In genomic region chr19:54222735-54223159, GRCh38 we compare ENCODE assay signal across 14 cellular contexts. TPM values are rescaled to one million over a fixed set of nuclear protein-coding genes. Genes with fewer than 3 reads are reported as not detected.
DNase-seq lines count a peak whose midpoint lies in the region; ATAC-seq and TF ChIP-seq lines count a peak whose summit lies in the region.
"Not testable (repeated sequence)": the region's sequence is repeated elsewhere in the genome, so short reads cannot be mapped to it uniquely, and the experiment has no call there.
"Had no signal": no experiment of that assay in that cellular context is flagged by ENCODE, and none has a peak within 500 bp of the region (broad histone marks: within the 10 kb centered on the region; RNA-seq: fewer than 3 reads in every experiment).

LILRB3 (minus strand) TSS chr19:54223007; CDS start chr19:54222976, 31 bp downstream.

- not testable (repeated sequence) for H3K36me3 ChIP-seq in mucosa of descending colon (ENCODE audit: low read depth); sigmoid colon
- H3K36me3 ChIP-seq in upper lobe of left lung = peaks cover 0 to 18% (median 3%) of the 10 kb centered on the region in 4 donors

- not testable (repeated sequence) for H3K27ac Mint-ChIP-seq in CD4-positive, alpha-beta T cell
- peak within 1 kb of the TSS; percentile 67 for H3K27ac Mint-ChIP-seq in activated T-helper 17 cell treated with anti-CD3 and anti-CD28 coated beads, Interleukin-2, amount 50 U/mL, for 72 hours
- peak within 1 kb of the TSS; percentile 89 for H3K27ac Mint-ChIP-seq in dendritic cell treated with granulocyte-macrophage colony-stimulating factor and Interleukin-4, amounts not matched to agents 40 ng/mL and 50 ng/mL, for 4 days

- H3K27ac ChIP-seq in CD4-positive, alpha-beta T cell (ENCODE audit: low read depth, low read length); right cardiac atrium (ENCODE audit: low read length): not testable (repeated sequence)
- H3K27ac ChIP-seq in sigmoid colon = peak within 1 kb of the TSS in 1 of 4 donors; percentile 28
- H3K27ac ChIP-seq in upper lobe of left lung = peak within 1 kb of the TSS; percentile 67 to 87 (median 82)

- not testable (repeated sequence) for TF ChIP-seq EP300 in sigmoid colon (IDR thresholded peaks at IDR 0.05); upper lobe of left lung (IDR thresholded peaks at IDR 0.05)

- not testable (repeated sequence) for H3K9me3 ChIP-seq in CD4-positive, alpha-beta T cell (ENCODE audit: control insufficient read depth, low read length); right cardiac atrium (ENCODE audit: control insufficient read depth, low read length); mucosa of descending colon; sigmoid colon; upper lobe of left lung

- intact Hi-C loops in CD4-positive, alpha-beta T cell (cut with DNase I, micrococcal nuclease) = loop anchor here in 1 of 2 experiments (2.0 kb wide), 2 partner anchors 16 to 24 kb away; no protein-coding TSS in a partner anchor
- intact Hi-C loops in dendritic cell treated with granulocyte-macrophage colony-stimulating factor and Interleukin-4, amounts not matched to agents 40 ng/mL and 50 ng/mL, for 4 days (cut with micrococcal nuclease) = loop anchor here (2.0 kb wide), 2 partner anchors 14 to 24 kb away; no protein-coding TSS in a partner anchor
- intact Hi-C loops in right cardiac atrium (cut with DNase I) (loop anchor here in 1 of 4 donors (2.0 kb wide), 1 partner anchor 18 kb away; no protein-coding TSS in a partner anchor), sigmoid colon (cut with DNase I) (loop anchor here (2.0 kb wide), 1 partner anchor 24 kb away; no protein-coding TSS in a partner anchor)
- intact Hi-C loops in mucosa of descending colon (cut with DNase I, micrococcal nuclease) = not testable (repeated sequence)

- H3K9me3 Mint-ChIP-seq in CD4-positive, alpha-beta T cell; activated T-helper 17 cell treated with anti-CD3 and anti-CD28 coated beads, Interleukin-2, amount 50 U/mL, for 72 hours; dendritic cell treated with granulocyte-macrophage colony-stimulating factor and Interleukin-4, amounts not matched to agents 40 ng/mL and 50 ng/mL, for 4 days: not testable (repeated sequence)

- POLR2A ChIA-PET in CD4-positive, alpha-beta T cell (lab: Charles Lee) = not testable (repeated sequence)

- not testable (repeated sequence) for H3K36me3 Mint-ChIP-seq in CD4-positive, alpha-beta T cell (ENCODE audit: low read depth); activated T-helper 17 cell treated with anti-CD3 and anti-CD28 coated beads, Interleukin-2, amount 50 U/mL, for 72 hours (ENCODE audit: low read depth)
- H3K36me3 Mint-ChIP-seq in dendritic cell treated with granulocyte-macrophage colony-stimulating factor and Interleukin-4, amounts not matched to agents 40 ng/mL and 50 ng/mL, for 4 days (ENCODE audit: low read depth) = peaks cover 38% of the 10 kb centered on the region

- not testable (repeated sequence) for H3K4me1 Mint-ChIP-seq in CD4-positive, alpha-beta T cell (ENCODE audit: low read depth); activated T-helper 17 cell treated with anti-CD3 and anti-CD28 coated beads, Interleukin-2, amount 50 U/mL, for 72 hours
- H3K4me1 Mint-ChIP-seq in dendritic cell treated with granulocyte-macrophage colony-stimulating factor and Interleukin-4, amounts not matched to agents 40 ng/mL and 50 ng/mL, for 4 days (ENCODE audit: low read depth) = peaks cover 52% of the 10 kb centered on the region

- not testable (repeated sequence) for H3K4me3 ChIP-seq in right cardiac atrium (ENCODE audit: low read length); mucosa of descending colon
- H3K4me3 ChIP-seq in sigmoid colon (peak within 1 kb of the TSS in 1 of 4 donors; percentile 16), upper lobe of left lung (peak within 1 kb of the TSS in 3 of 4 donors; percentile 22 to 48 (median 34))

- not testable (repeated sequence) for H3K4me3 Mint-ChIP-seq in CD4-positive, alpha-beta T cell; activated T-helper 17 cell treated with anti-CD3 and anti-CD28 coated beads, Interleukin-2, amount 50 U/mL, for 72 hours
- H3K4me3 Mint-ChIP-seq in dendritic cell treated with granulocyte-macrophage colony-stimulating factor and Interleukin-4, amounts not matched to agents 40 ng/mL and 50 ng/mL, for 4 days = peak within 1 kb of the TSS; percentile 94

- CTCF ChIA-PET in CD4-positive, alpha-beta T cell (lab: Charles Lee) = not testable (repeated sequence)

- ATAC-seq in CD4-positive, alpha-beta T cell (ENCODE audit: poor library complexity) = peak; percentile 34
- ATAC-seq in SK-N-SH treated with all-trans-retinoic acid at 6 μM for 48 hours (peak; percentile 28), right cardiac atrium (peak; percentile 76 to 79), mucosa of descending colon (peak; percentile 64), upper lobe of left lung (ENCODE audit: low FRiP score in 2 of 2) (peak; percentile 81 to 88)
- peak; percentile 52 for ATAC-seq in activated T-helper 17 cell treated with anti-CD3 and anti-CD28 coated beads, Interleukin-2, amount 50 U/mL, for 72 hours (replicated peaks)

- H3K27me3 ChIP-seq in CD4-positive, alpha-beta T cell (ENCODE audit: control insufficient read depth, insufficient read depth, low read length); right cardiac atrium (ENCODE audit: control insufficient read depth, insufficient read depth); upper lobe of left lung: not testable (repeated sequence)
- H3K27me3 ChIP-seq in sigmoid colon = peaks cover 0 to 22% (median 6%) of the 10 kb centered on the region in 3 donors

- H3K27me3 Mint-ChIP-seq in CD4-positive, alpha-beta T cell; activated T-helper 17 cell treated with anti-CD3 and anti-CD28 coated beads, Interleukin-2, amount 50 U/mL, for 72 hours; dendritic cell treated with granulocyte-macrophage colony-stimulating factor and Interleukin-4, amounts not matched to agents 40 ng/mL and 50 ng/mL, for 4 days: not testable (repeated sequence)

- TF ChIP-seq POLR2A in sigmoid colon (IDR thresholded peaks at IDR 0.05) = not testable (repeated sequence)
- TF ChIP-seq POLR2A in upper lobe of left lung (IDR thresholded peaks at IDR 0.05) = peak in 1 of 4 donors; percentile 48

- TF ChIP-seq CTCF in CD4-positive, alpha-beta T cell (IDR thresholded peaks at IDR 0.05); mucosa of descending colon (IDR thresholded peaks at IDR 0.05); sigmoid colon (IDR thresholded peaks at IDR 0.05); upper lobe of left lung (IDR thresholded peaks at IDR 0.05): not testable (repeated sequence)

- H3K4me1 ChIP-seq in right cardiac atrium (ENCODE audit: control insufficient read depth, insufficient read depth, low read length); mucosa of descending colon (ENCODE audit: low read depth); sigmoid colon; upper lobe of left lung: not testable (repeated sequence)

- DNase-seq in CD4-positive, alpha-beta T cell; mucosa of descending colon: not testable (repeated sequence)
- DNase-seq in right cardiac atrium (peak in 1 of 3 donors; percentile 76), sigmoid colon (peak; percentile 68), upper lobe of left lung (peak in 1 of 2 donors; percentile 87)

- WGBS in right cardiac atrium = 54% methylated on average over 12 of the region's 12 CpGs
- WGBS in sigmoid colon, 2 donors = 42 to 60% methylated on average over 12 of the region's 12 CpGs
- WGBS in upper lobe of left lung, 2 donors = 48 to 69% methylated on average over 9 to 11 of the region's 12 CpGs

RNA-seq across cellular contexts. Expression of gene LILRB3, which starts in this region (rescaled TPM):
- 1 to 10 TPM; 1.1 to 1.3 TPM for total RNA-seq in CD4-positive, alpha-beta T cell
- 1 to 10 TPM in 1 of 2 donors, under 1 TPM in 1; 0.85 to 1.8 TPM for total RNA-seq in activated T-helper 17 cell treated with anti-CD3 and anti-CD28 coated beads, Interleukin-2, amount 50 U/mL, for 72 hours
- total RNA-seq in right cardiac atrium (1 to 10 TPM; 2.5 to 5.7 (median 4.9) TPM), mucosa of descending colon (1 to 10 TPM in 2 of 3 donors, under 1 TPM in 1; 0.67 to 7.7 (median 4.3) TPM), sigmoid colon (10 to 100 TPM; 12.5 to 19.3 (median 16.8) TPM), upper lobe of left lung (100 to 1,000 TPM in 1 of 6 donors, 10 to 100 TPM in 5; 43.4 to 106 (median 70.7) TPM)
- polyA plus RNA-seq in right cardiac atrium (0.95 TPM), sigmoid colon (1 to 10 TPM; 4.2 to 7.2 (median 4.9) TPM)
- total RNA-seq: astrocyte, Calu3, fibroblast of villous mesenchyme, NCI-H460, occipital lobe, SJSA1 had no signal

Comparison
In these comparisons a context has a peak if more than half of its experiments do, and no peak if none do; other contexts are left out.
1. ATAC-seq: peak in every context shown above with its lines; median percentile 84 in upper lobe of left lung; 78 in right cardiac atrium; 64 in mucosa of descending colon; 52 in activated T-helper 17 cell treated with anti-CD3 and anti-CD28 coated beads, Interleukin-2, amount 50 U/mL, for 72 hours; 34 in CD4-positive, alpha-beta T cell; 28 in SK-N-SH treated with all-trans-retinoic acid at 6 μM for 48 hours.